In the genomic region with DNA sequence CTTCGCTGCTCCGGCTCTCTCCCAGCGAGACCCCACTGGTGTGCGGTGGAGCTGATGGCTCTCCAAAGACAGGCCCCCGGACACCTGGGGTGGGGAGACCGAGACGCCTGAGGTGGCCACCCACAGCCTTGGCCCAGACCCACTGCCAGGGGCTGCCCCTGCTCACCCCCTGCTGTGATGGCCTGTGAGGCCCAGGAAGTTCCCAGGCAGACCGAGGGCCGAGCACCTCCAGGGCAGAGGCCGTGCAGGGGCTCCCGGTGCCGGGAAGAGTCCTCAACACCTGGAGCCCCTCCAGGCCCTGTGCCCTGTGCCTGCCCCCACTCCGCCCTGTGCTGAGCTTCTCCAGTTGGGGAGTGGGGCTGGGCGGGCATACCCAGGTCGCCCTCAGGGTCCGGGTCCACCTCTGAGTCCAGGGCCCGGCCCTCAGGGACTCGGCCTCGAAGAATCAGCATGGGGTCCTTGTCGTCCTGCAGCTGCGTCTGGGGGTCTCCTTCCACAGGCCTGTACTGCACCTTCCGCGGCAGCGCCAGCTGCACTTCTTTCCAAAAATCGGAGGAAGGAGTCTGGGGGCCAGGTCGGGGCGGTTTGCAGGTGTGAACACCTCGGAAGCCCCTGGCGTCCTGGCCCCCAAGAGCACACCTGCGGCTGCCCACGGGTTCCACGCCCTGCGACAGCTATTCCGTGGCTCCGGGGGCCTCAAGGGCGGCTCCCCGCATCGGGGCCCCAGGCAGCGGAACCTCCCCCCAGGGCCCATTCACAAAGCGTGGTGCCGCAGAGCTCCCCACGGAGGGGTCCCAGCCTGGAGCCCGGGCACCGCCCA, we compare ENCODE assay signal across 10 cellular contexts. TPM values are rescaled to one million over a fixed set of nuclear protein-coding genes. Genes with fewer than 3 reads are reported as not detected.
DNase-seq lines count a peak whose midpoint lies in the region; ATAC-seq and TF ChIP-seq lines count a peak whose summit lies in the region.
"Had no signal": no experiment of that assay in that cellular context is flagged by ENCODE, and none has a peak within 500 bp of the region (broad histone marks: within the 10 kb centered on the region; RNA-seq: fewer than 3 reads in every experiment).

No MANE protein-coding gene starts in this region.

- H3K9ac ChIP-seq in subcutaneous abdominal adipose tissue (ENCODE audit: low read length in 5 of 5) = peak overlapping the region in 4 of 5 donors; percentile 16 to 68 (median 58)

- in situ Hi-C loops in astrocyte of the spinal cord (cut with HindIII; ENCODE audit: low sequenced_read_pairs) = no loop called here
- in situ Hi-C loops in G401 (cut with HindIII; ENCODE audit: low sequenced_read_pairs) = no loop called here

- peaks cover 2 to 24% (median 19%) of the 10 kb centered on the region in 5 donors for H3K4me1 ChIP-seq in subcutaneous abdominal adipose tissue (ENCODE audit: control insufficient read depth in 5 of 5, insufficient read depth in 5 of 5, low read length in 5 of 5)

- ATAC-seq in GM21515 (IDR thresholded peaks at IDR 0.05; ENCODE audit: unreplicated experiment) = no peak

- H3K36me3 ChIP-seq in subcutaneous abdominal adipose tissue (ENCODE audit: control insufficient read depth in 5 of 5, insufficient read depth in 5 of 5, low read length in 5 of 5) = no peaks in the 10 kb centered on the region

- DNase-seq in HFF-Myc (ENCODE audit: extremely low read depth, low read depth) (no peak), astrocyte of the spinal cord (ENCODE audit: low read depth, low spot score) (no peak), NCI-H82 (lab: John Stamatoyannopoulos, UW) (no peak), G401 (ENCODE audit: low spot score) (no peak), NCI-H2029 (lab: John Stamatoyannopoulos, UW) (no peak)

- TF ChIP-seq CTCF in HFF-Myc (IDR thresholded peaks at IDR 0.05; ENCODE audit: low read depth, low read length, missing control alignments) = no peak
- TF ChIP-seq CTCF in astrocyte of the spinal cord (IDR thresholded peaks at IDR 0.05; ENCODE audit: low read depth, low read length) = no peak

- H3K27ac ChIP-seq in layer of hippocampus (ENCODE audit: low read depth, low read length) = peak overlapping the region; percentile 78
- H3K27ac ChIP-seq in subcutaneous abdominal adipose tissue (ENCODE audit: low read depth, low read length) = no peak overlapping the region

- no peaks in the 10 kb centered on the region for H3K27me3 ChIP-seq in layer of hippocampus (ENCODE audit: control insufficient read depth, insufficient read depth, low read length)
- peaks cover 0 to 3% (median 0%) of the 10 kb centered on the region in 5 donors for H3K27me3 ChIP-seq in subcutaneous abdominal adipose tissue (ENCODE audit: control insufficient read depth in 5 of 5, insufficient read depth in 4 of 5, low read length in 5 of 5)

- no peaks in the 10 kb centered on the region for H3K9me3 ChIP-seq in subcutaneous abdominal adipose tissue (ENCODE audit: control insufficient read depth in 5 of 5, low read length in 5 of 5)

- H3K4me3 ChIP-seq in HFF-Myc (replicated peaks; ENCODE audit: low read depth, low read length) (peak overlapping the region; percentile 35), astrocyte of the spinal cord (ENCODE audit: low read depth, low read length) (peak overlapping the region; percentile 51), subcutaneous abdominal adipose tissue (ENCODE audit: low read depth in 1 of 5, low read length in 5 of 5) (peak overlapping the region in 4 of 5 donors; percentile 55 to 78 (median 67))

RNA-seq across cellular contexts. Expression of a gene that starts 8.6 kb away (rescaled TPM):
- total RNA-seq in G401 (2014; rRNA removed; shearing (Covaris generic)) = 20.6 and 31.9 TPM in 2 replicates

RNA-seq across cellular contexts. Expression of a gene that starts 12.2 kb away (rescaled TPM):
- total RNA-seq in G401 (2014; rRNA removed; shearing (Covaris generic)) = 1.1 and 7.9 TPM in 2 replicates

RNA-seq across cellular contexts. Expression of a gene that starts 35.6 kb away (rescaled TPM):
- total RNA-seq in G401 (2014; rRNA removed; shearing (Covaris generic)) = 0.31 and 0.98 TPM in 2 replicates
- total RNA-seq: cerebellum, RPMI7951 had no signal

RNA-seq across cellular contexts. Expression of a gene that starts 36.9 kb away (rescaled TPM):
- total RNA-seq in G401 (2014; rRNA removed; shearing (Covaris generic)) = 27.4 and 32.1 TPM in 2 replicates
- total RNA-seq: RPMI7951 had no signal

RNA-seq across cellular contexts. Expression of a gene that starts 43.9 kb away (rescaled TPM):
- 78.1 and 84.1 TPM in 2 replicates for total RNA-seq in G401 (2014; rRNA removed; shearing (Covaris generic))
